ENCODE assay signal across 19 cellular contexts in the genomic region with DNA sequence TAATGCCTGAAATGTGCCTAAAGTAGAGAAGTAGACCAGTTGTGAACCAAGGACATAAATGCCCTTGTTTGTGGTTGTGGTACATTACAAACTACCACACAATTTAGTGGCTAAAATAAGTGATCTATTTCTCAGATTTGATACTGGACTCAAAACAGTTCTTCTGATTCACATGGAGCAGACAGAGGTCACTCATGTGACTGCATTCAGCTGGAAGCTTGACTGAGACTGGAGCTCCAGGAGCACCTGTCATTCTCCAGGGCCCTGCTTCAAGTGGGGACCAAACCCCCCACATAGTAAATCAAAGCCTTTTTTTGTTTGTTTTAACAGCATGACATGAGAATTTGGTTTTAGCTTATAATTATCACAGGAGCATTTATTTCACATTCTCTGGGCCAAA.
A peak's percentile ranks its signal among the peaks of the same experiment; 100 is the strongest.
DNase-seq lines count a peak whose midpoint lies in the region; ATAC-seq and TF ChIP-seq lines count a peak whose summit lies in the region.
"Had no signal": no experiment of that assay in that cellular context is flagged by ENCODE, and none has a peak within 500 bp of the region (broad histone marks: within the 10 kb centered on the region; RNA-seq: fewer than 3 reads in every experiment).

No MANE protein-coding gene starts in this region.

- peaks cover 3% of the 10 kb centered on the region for H3K36me3 Mint-ChIP-seq in neural crest cell (ENCODE audit: low read depth)
- H3K36me3 Mint-ChIP-seq: CD4-positive, CD25-positive, alpha-beta regulatory T cell had no signal

- H2BK120ac ChIP-seq in mesendoderm (ENCODE audit: low read depth, low read length), result no peak overlapping the region

- no peak overlapping the region for H3K18ac ChIP-seq in mesendoderm (ENCODE audit: low read length)

- no peak for TF ChIP-seq CTCF in gastroesophageal sphincter (IDR thresholded peaks at IDR 0.05)
- no peak for TF ChIP-seq CTCF in neural crest cell (conservative IDR thresholded peaks at IDR 0.05)

- peak overlapping the region; percentile 12 for H3K27ac Mint-ChIP-seq in neural crest cell (ENCODE audit: unreplicated experiment)
- H3K27ac Mint-ChIP-seq: CD4-positive, CD25-positive, alpha-beta regulatory T cell; GM23338 had no signal

- no peak overlapping the region for H3K4me3 Mint-ChIP-seq in neural crest cell
- H3K4me3 Mint-ChIP-seq: CD4-positive, CD25-positive, alpha-beta regulatory T cell; GM23338 had no signal

- no peaks in the 10 kb centered on the region for H3K27me3 ChIP-seq in gastroesophageal sphincter
- H3K27me3 ChIP-seq in mesendoderm (ENCODE audit: insufficient read depth, low read length, poor library complexity), result no peaks in the 10 kb centered on the region

- peaks cover 0 to 15% (median 0%) of the 10 kb centered on the region in 3 donors for H3K4me1 ChIP-seq in gastroesophageal sphincter
- no peaks in the 10 kb centered on the region for H3K4me1 ChIP-seq in mesendoderm (ENCODE audit: control insufficient read depth, low read depth, low read length)

- no peaks in the 10 kb centered on the region for H3K4me1 Mint-ChIP-seq in neural crest cell
- H3K4me1 Mint-ChIP-seq: CD4-positive, CD25-positive, alpha-beta regulatory T cell; GM23338 had no signal

- no peak overlapping the region for H4K8ac ChIP-seq in mesendoderm (ENCODE audit: low read depth, low read length)

- no peaks in the 10 kb centered on the region for H3K79me2 ChIP-seq in mesendoderm (ENCODE audit: control insufficient read depth, insufficient read depth, low read length)

- no peak overlapping the region for H3K4me2 ChIP-seq in mesendoderm (ENCODE audit: low read length)
- H3K4me2 ChIP-seq: GM23338, KMS-11 had no signal

- no peaks in the 10 kb centered on the region for H3K36me3 ChIP-seq in gastroesophageal sphincter
- H3K36me3 ChIP-seq in mesendoderm (ENCODE audit: control insufficient read depth, insufficient read depth, low read length), result no peaks in the 10 kb centered on the region

- H2BK15ac ChIP-seq in mesendoderm (replicated peaks; ENCODE audit: low read depth), result no peak overlapping the region

- no peak overlapping the region for H4K5ac ChIP-seq in mesendoderm (ENCODE audit: low read length)

- no peak for TF ChIP-seq POLR2A in gastroesophageal sphincter (IDR thresholded peaks at IDR 0.05)

- H3K23ac ChIP-seq in mesendoderm (ENCODE audit: low read length), result no peak overlapping the region

- no peak for ATAC-seq in gastroesophageal sphincter
- no peak for ATAC-seq in GM21515 (IDR thresholded peaks at IDR 0.05; ENCODE audit: unreplicated experiment)
- ATAC-seq: GM23338, HCT116, SK-N-SH treated with all-trans-retinoic acid at 6 μM for 48 hours had no signal

- H3K27ac ChIP-seq in gastroesophageal sphincter (peak overlapping the region in 3 of 4 donors; percentile 8 to 49 (median 20)), mesendoderm (ENCODE audit: low read depth, low read length) (no peak overlapping the region)
- H3K27ac ChIP-seq: KMS-11, RWPE1 had no signal

- TF ChIP-seq EP300 in gastroesophageal sphincter (IDR thresholded peaks at IDR 0.05), result no peak

- no peak overlapping the region for H3K4me3 ChIP-seq in gastroesophageal sphincter
- H3K4me3 ChIP-seq in mesendoderm (ENCODE audit: low read length), result no peak overlapping the region
- H3K4me3 ChIP-seq: GM23338 had no signal

- no peak overlapping the region for H2BK5ac ChIP-seq in mesendoderm (ENCODE audit: low read length)

- no peak overlapping the region for H3K4ac ChIP-seq in mesendoderm (ENCODE audit: low read depth, low read length)

- H3K56ac ChIP-seq in mesendoderm (ENCODE audit: low read length), result no peak overlapping the region

- DNase-seq in NCI-H1417 (lab: John Stamatoyannopoulos, UW) (peak in 2 of 3 experiments; percentile 63 to 93), NCI-H345 treated with DMSO at 0.1 percent for 48 hours (lab: John Stamatoyannopoulos, UW; ENCODE audit: unreplicated experiment) (peak; percentile 18), neural crest cell (ENCODE audit: low read depth, low spot score) (no peak), mesendoderm (no peak), dermis blood vessel endothelial cell (no peak)
- DNase-seq: CD4-positive, CD25-positive, alpha-beta regulatory T cell; DMS79; IMR-90; NCI-H1105; NCI-H1694; NCI-H2081; NK-92 treated with Interleukin-12 subunit alpha and Interleukin-12 subunit beta, amount 100 ng/mL, for 24 hours had no signal

- H3K9me3 Mint-ChIP-seq in neural crest cell, result peaks cover 34% of the 10 kb centered on the region

- no peak overlapping the region for H3K9ac ChIP-seq in mesendoderm (ENCODE audit: low read length)
- H3K9ac ChIP-seq: KMS-11 had no signal

- no peak overlapping the region for H2AK5ac ChIP-seq in mesendoderm (ENCODE audit: low read length)

- no peaks in the 10 kb centered on the region for H3K27me3 Mint-ChIP-seq in neural crest cell (ENCODE audit: low read depth)
- H3K27me3 Mint-ChIP-seq: CD4-positive, CD25-positive, alpha-beta regulatory T cell had no signal

- H3K9me3 ChIP-seq in gastroesophageal sphincter, result peaks cover 0 to 20% (median 0%) of the 10 kb centered on the region in 3 donors

- no peaks in the 10 kb centered on the region for H3K79me1 ChIP-seq in mesendoderm (ENCODE audit: low read length)

Comparison
In these comparisons a context has a peak if more than half of its experiments do, and no peak if none do; other contexts are left out.
1. DNase-seq: peak in NCI-H1417 (2 of 3) and NCI-H345 treated with DMSO at 0.1 percent for 48 hours (single experiment); none in neural crest cell (single experiment), mesendoderm (single experiment) and dermis blood vessel endothelial cell (single experiment).